ENCODE assay signal across 31 cellular contexts in the genomic region with DNA sequence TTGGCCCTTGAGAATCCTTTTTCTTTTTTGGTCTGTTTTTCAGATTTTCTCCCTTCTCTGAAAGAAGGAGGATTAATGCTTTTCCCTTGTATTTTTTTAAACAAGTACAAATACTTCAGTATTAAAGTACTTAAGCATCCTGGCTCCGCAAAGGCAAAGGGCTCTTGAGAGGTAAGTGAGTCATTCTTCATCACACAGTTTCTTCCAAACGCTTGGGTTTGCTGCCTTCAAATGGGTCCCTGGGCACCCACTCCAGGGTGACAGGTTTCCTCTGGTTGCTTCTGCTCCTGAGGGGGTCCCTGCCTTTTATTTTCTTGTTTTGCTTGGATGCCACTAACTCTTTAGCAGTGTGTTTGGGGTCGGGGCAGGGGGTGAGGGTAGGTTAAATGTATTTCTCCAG.
"Had no signal": no experiment of that assay in that cellular context is flagged by ENCODE, and none has a peak within 500 bp of the region (broad histone marks: within the 10 kb centered on the region; RNA-seq: fewer than 3 reads in every experiment).

No MANE protein-coding gene starts in this region.

- H3K27me3 ChIP-seq: adrenal gland, cardiac muscle cell had no signal

- H3K4me1 ChIP-seq: adrenal gland had no signal

- H3K36me3 ChIP-seq: adrenal gland, cardiac muscle cell had no signal

- H3K4me3 ChIP-seq: adrenal gland, cardiac muscle cell had no signal

- ATAC-seq: activated CD8-positive, alpha-beta T cell treated with anti-CD3 and anti-CD28 coated beads for 36 hours; activated naive CD4-positive, alpha-beta T cell treated with anti-CD3 and anti-CD28 coated beads, Interleukin-2, amount 50 U/mL, for 72 hours; activated T-cell treated with anti-CD3 and anti-CD28 coated beads, Interleukin-2, amount 50 U/mL, for 4 hours; activated T-cell treated with anti-CD3 and anti-CD28 coated beads, Interleukin-2, amount 50 U/mL, for 72 hours; activated T-helper 17 cell treated with anti-CD3 and anti-CD28 coated beads, Interleukin-2, amount 50 U/mL, for 72 hours had no signal

- DNase-seq: activated B cell treated with CpG ODN at 0.5 μM for 24 hours; activated CD4-positive, alpha-beta memory T cell treated with anti-CD3 and anti-CD28 coated beads for 36 hours; activated CD4-positive, alpha-beta T cell treated with anti-CD3 and anti-CD28 coated beads for 4 hours; activated CD4-positive, alpha-beta T cell treated with anti-CD3 and anti-CD28 coated beads, Interleukin-2, amount 10 ng/mL, durations not matched to agents 24 days and 14 days; activated CD4-positive, alpha-beta T cell treated with anti-CD3 and anti-CD28 coated beads, Interleukin-2, amount 50 U/mL, for 1 hour; activated CD4-positive, alpha-beta T cell treated with anti-CD3 and anti-CD28 coated beads, Interleukin-2, amount 50 U/mL, for 4 hours; activated CD4-positive, CD25-positive, alpha-beta regulatory T cell treated with anti-CD3 and anti-CD28 coated beads, Interleukin-2, amount 50 U/mL, for 72 hours; activated CD8-positive, alpha-beta memory T cell treated with anti-CD3 and anti-CD28 coated beads, Interleukin-2, amount 50 U/mL, for 4 hours; activated CD8-positive, alpha-beta T cell treated with anti-CD3 and anti-CD28 coated beads for 36 hours; activated effector memory CD4-positive, alpha-beta T cell treated with anti-CD3 and anti-CD28 coated beads, Interleukin-2, amount 50 U/mL, for 16 hours; activated gamma-delta T cell treated with Interleukin-2 at 50 U/mL for 16 hours; activated naive CD4-positive, alpha-beta T cell; activated naive CD4-positive, alpha-beta T cell treated with anti-CD3 and anti-CD28 coated beads for 36 hours; activated naive CD4-positive, alpha-beta T cell treated with anti-CD3 and anti-CD28 coated beads, Interleukin-2, amount 50 U/mL, for 16 hours; activated naive CD8-positive, alpha-beta T cell treated with anti-CD3 and anti-CD28 coated beads for 36 hours; activated T-cell treated with anti-CD3 and anti-CD28 coated beads for 4 hours; activated T-cell treated with anti-CD3 and anti-CD28 coated beads, Interleukin-2, amount 50 U/mL, for 1 hour; activated T-cell treated with anti-CD3 and anti-CD28 coated beads, Interleukin-2, amount 50 U/mL, for 4 hours; activated T-cell treated with anti-CD3 and anti-CD28 coated beads, Interleukin-2, amount 50 U/mL, for 72 hours; adrenal gland; amniotic stem cell; aorta; caudate nucleus; cerebellar nuclear complex; T-helper 1 cell; T-helper 2 cell; T-helper 9 cell had no signal

- H3K9me3 ChIP-seq: adrenal gland had no signal

- H3K27ac ChIP-seq: adrenal gland, cardiac muscle cell, VCaP had no signal
